1 cellular context compared by ENCODE assay signal in genomic region chr12:15707516-15708199, GRCh38.
TF ChIP-seq lines count a peak whose summit lies in the region.

No MANE protein-coding gene starts in this region.

TF ChIP-seq in GM23338, 12 proteins besides CTCF, POLR2A, EP300 and RAD21 (continued from another document):
- no peak for TF ChIP-seq REST (IDR thresholded peaks at IDR 0.05; ENCODE audit: unreplicated experiment)
- no peak for TF ChIP-seq EZH2phosphoT487 (IDR thresholded peaks at IDR 0.05; ENCODE audit: unreplicated experiment)
- TF ChIP-seq POLR2AphosphoS5 (IDR thresholded peaks at IDR 0.05; ENCODE audit: low read depth), result no peak
- TF ChIP-seq CREB1 (CRISPR knock-in tag; IDR thresholded peaks at IDR 0.05; ENCODE audit: low read depth), result no peak
